8 cellular contexts compared by ENCODE assay signal in genomic region chr2:108534577-108535379, GRCh38. TPM values are rescaled to one million over a fixed set of nuclear protein-coding genes. Genes with fewer than 3 reads are reported as not detected.
DNase-seq lines count a peak whose midpoint lies in the region; ATAC-seq and TF ChIP-seq lines count a peak whose summit lies in the region.

No MANE protein-coding gene starts in this region.

- peak overlapping the region; percentile 83 for H3K4me3 ChIP-seq in fibroblast of pulmonary artery (replicated peaks; ENCODE audit: low read depth, low read length)
- peak overlapping the region; percentile 86 for H3K4me3 ChIP-seq in thymus (ENCODE audit: low read length)

- H3K9me3 ChIP-seq in thymus (ENCODE audit: control insufficient read depth), result no peaks in the 10 kb centered on the region

- peak overlapping the region; percentile 87 for H3K4me3 Mint-ChIP-seq in nephron progenitor cell

- ATAC-seq in GM18505 (IDR thresholded peaks at IDR 0.05; ENCODE audit: unreplicated experiment) (peak; percentile 34), HG02973 (IDR thresholded peaks at IDR 0.05; ENCODE audit: unreplicated experiment) (peak; percentile 37)

- H3K27me3 Mint-ChIP-seq in nephron progenitor cell (ENCODE audit: low read depth, poor library complexity), result no peaks in the 10 kb centered on the region

- H3K27me3 ChIP-seq in thymus (ENCODE audit: control insufficient read depth, insufficient read depth), result no peaks in the 10 kb centered on the region

- TF ChIP-seq POLR2A in GM18505 (IDR thresholded peaks at IDR 0.05; ENCODE audit: borderline replicate concordance, extremely low read depth, insufficient read depth, insufficient read length), result no peak

- H3K27ac Mint-ChIP-seq in nephron progenitor cell, result peak overlapping the region; percentile 66

- peak overlapping the region; percentile 80 for H3K27ac ChIP-seq in thymus (ENCODE audit: low read depth)

- DNase-seq in 8988T (peak; percentile 26), NCI-H510A treated with DMSO at 0.1 percent for 48 hours (lab: John Stamatoyannopoulos, UW) (peak; percentile 29), fibroblast of pulmonary artery (ENCODE audit: low read depth) (peak; percentile 60), nephron progenitor cell (peak; percentile 64)
- DNase-seq in activated T-cell treated with anti-CD3 and anti-CD28 coated beads, Interleukin-2, amount 50 U/mL, for 1 hour, result peak; percentile 63

- no peaks in the 10 kb centered on the region for H3K9me3 Mint-ChIP-seq in nephron progenitor cell

- H3K36me3 ChIP-seq in thymus (ENCODE audit: control insufficient read depth, insufficient read depth), result no peaks in the 10 kb centered on the region

- under 1% methylated on average over 59 of the region's 59 CpGs for WGBS in thymus

- H3K36me3 Mint-ChIP-seq in nephron progenitor cell (ENCODE audit: low read depth), result peaks cover 3% of the 10 kb centered on the region

- TF ChIP-seq CTCF in fibroblast of pulmonary artery (IDR thresholded peaks at IDR 0.05; ENCODE audit: low read length, missing control alignments) (no peak), nephron progenitor cell (IDR thresholded peaks at IDR 0.05) (no peak)

- no peaks in the 10 kb centered on the region for H3K4me1 ChIP-seq in thymus (ENCODE audit: control insufficient read depth, insufficient read depth, low read length)

- peaks cover 55% of the 10 kb centered on the region for H3K4me1 Mint-ChIP-seq in nephron progenitor cell

RNA-seq across cellular contexts. Expression of gene LIMS1, which starts 0.5 kb away (rescaled TPM):
- polyA plus RNA-seq in thymus, result 28.5 TPM

Comparison
In these comparisons a context has a peak if more than half of its experiments do, and no peak if none do; other contexts are left out.
1. Peak in every context shown above with its lines: DNase-seq, ATAC-seq, H3K4me3 ChIP-seq and H3K27ac ChIP-seq.